Comparison of ENCODE assay signal across 20 cellular contexts in genomic region chr2:43724728-43725526, GRCh38. TPM values are rescaled to one million over a fixed set of nuclear protein-coding genes. Genes with fewer than 3 reads are reported as not detected.
DNase-seq lines count a peak whose midpoint lies in the region; ATAC-seq, FAIRE-seq and TF ChIP-seq lines count a peak whose summit lies in the region.
"Had no signal": no experiment of that assay in that cellular context is flagged by ENCODE, and none has a peak within 500 bp of the region (broad histone marks: within the 10 kb centered on the region; RNA-seq: fewer than 3 reads in every experiment).

No MANE protein-coding gene starts in this region.

- H3K27me3 Mint-ChIP-seq in osteocyte (ENCODE audit: unreplicated experiment): no peaks in the 10 kb centered on the region
- H3K27me3 Mint-ChIP-seq in activated CD4-positive, alpha-beta T cell treated with anti-CD3 and anti-CD28 coated beads, Interleukin-2, amount 10 ng/mL, durations not matched to agents 24 days and 14 days: peaks cover 13% of the 10 kb centered on the region

- no peaks in the 10 kb centered on the region for H3K9me3 Mint-ChIP-seq in osteocyte (ENCODE audit: unreplicated experiment)
- H3K9me3 Mint-ChIP-seq in activated CD4-positive, alpha-beta T cell treated with anti-CD3 and anti-CD28 coated beads, Interleukin-2, amount 10 ng/mL, durations not matched to agents 24 days and 14 days: no peaks in the 10 kb centered on the region
- H3K9me3 Mint-ChIP-seq: activated CD4-positive, alpha-beta T cell treated with anti-CD3 and anti-CD28 coated beads, Interleukin-2, amount 10 ng/mL, durations not matched to agents 7 days and 5 days; CD8-positive, alpha-beta T cell; HFFc6 had no signal

- DNase-seq in ELF-1 (ENCODE audit: low read depth, low spot score) (peak; percentile 44), fibroblast of the aortic adventitia (ENCODE audit: low read depth) (no peak), osteocyte (ENCODE audit: extremely low spot score, unreplicated experiment) (no peak), germinal center (ENCODE audit: low spot score) (no peak), NCI-H187 treated with DMSO at 0.1 percent for 48 hours (lab: John Stamatoyannopoulos, UW) (no peak)
- DNase-seq in activated CD4-positive, alpha-beta T cell treated with anti-CD3 and anti-CD28 coated beads, Interleukin-2, amount 10 ng/mL, durations not matched to agents 24 days and 14 days: no peak
- DNase-seq: activated CD4-positive, alpha-beta T cell treated with anti-CD3 and anti-CD28 coated beads, Interleukin-2, amount 10 ng/mL, durations not matched to agents 7 days and 5 days; activated naive CD4-positive, alpha-beta T cell treated with Interleukin-2 at 50 U/mL for 16 hours; aorta; CD8-positive, alpha-beta T cell; colonic mucosa; gastrocnemius medialis; HFFc6; MG63; NCI-H1930; NCI-H510A treated with DMSO at 0.1 percent for 48 hours; stimulated activated naive CD8-positive, alpha-beta T cell treated with anti-CD3 and anti-CD28 coated beads, Interleukin-15, Interleukin-2, amounts not matched to agents 100 U/mL and 50 U/mL, for 24 hours had no signal

- H3K4me3 ChIP-seq in fibroblast of the aortic adventitia (ENCODE audit: low read depth, low read length): peak overlapping the region; percentile 15
- H3K4me3 ChIP-seq: colonic mucosa, gastrocnemius medialis, MG63, SJSA1 had no signal

- H3K4me3 Mint-ChIP-seq in osteocyte (ENCODE audit: unreplicated experiment): no peak overlapping the region
- no peak overlapping the region for H3K4me3 Mint-ChIP-seq in activated CD4-positive, alpha-beta T cell treated with anti-CD3 and anti-CD28 coated beads, Interleukin-2, amount 10 ng/mL, durations not matched to agents 24 days and 14 days
- H3K4me3 Mint-ChIP-seq: activated CD4-positive, alpha-beta T cell treated with anti-CD3 and anti-CD28 coated beads, Interleukin-2, amount 10 ng/mL, durations not matched to agents 7 days and 5 days; CD8-positive, alpha-beta T cell; HFFc6 had no signal

- H3K27ac Mint-ChIP-seq in osteocyte (ENCODE audit: unreplicated experiment): peak overlapping the region; percentile 36
- no peak overlapping the region for H3K27ac Mint-ChIP-seq in activated CD4-positive, alpha-beta T cell treated with anti-CD3 and anti-CD28 coated beads, Interleukin-2, amount 10 ng/mL, durations not matched to agents 24 days and 14 days
- H3K27ac Mint-ChIP-seq: activated CD4-positive, alpha-beta T cell treated with anti-CD3 and anti-CD28 coated beads, Interleukin-2, amount 10 ng/mL, durations not matched to agents 7 days and 5 days; CD8-positive, alpha-beta T cell; HFFc6 had no signal

- TF ChIP-seq CTCF in fibroblast of the aortic adventitia (IDR thresholded peaks at IDR 0.05; ENCODE audit: insufficient read depth, low read length): no peak
- no peak for TF ChIP-seq CTCF in osteocyte (IDR thresholded peaks at IDR 0.05)

- peaks cover 14% of the 10 kb centered on the region for H3K4me1 Mint-ChIP-seq in osteocyte (ENCODE audit: unreplicated experiment)
- H3K4me1 Mint-ChIP-seq in activated CD4-positive, alpha-beta T cell treated with anti-CD3 and anti-CD28 coated beads, Interleukin-2, amount 10 ng/mL, durations not matched to agents 24 days and 14 days: no peaks in the 10 kb centered on the region
- H3K4me1 Mint-ChIP-seq: activated CD4-positive, alpha-beta T cell treated with anti-CD3 and anti-CD28 coated beads, Interleukin-2, amount 10 ng/mL, durations not matched to agents 7 days and 5 days had no signal

- intact Hi-C loops in activated CD4-positive, alpha-beta T cell treated with anti-CD3 and anti-CD28 coated beads, Interleukin-2, amount 10 ng/mL, durations not matched to agents 24 days and 14 days (cut with micrococcal nuclease): no loop called here

- H3K36me3 Mint-ChIP-seq in osteocyte (ENCODE audit: unreplicated experiment): peaks cover 3% of the 10 kb centered on the region
- no peaks in the 10 kb centered on the region for H3K36me3 Mint-ChIP-seq in activated CD4-positive, alpha-beta T cell treated with anti-CD3 and anti-CD28 coated beads, Interleukin-2, amount 10 ng/mL, durations not matched to agents 24 days and 14 days (ENCODE audit: low read depth)
- H3K36me3 Mint-ChIP-seq: CD8-positive, alpha-beta T cell had no signal

- ATAC-seq in GM21447 (IDR thresholded peaks at IDR 0.05; ENCODE audit: unreplicated experiment): no peak
- ATAC-seq: CD8-positive, alpha-beta T cell; gastrocnemius medialis; stimulated activated naive CD8-positive, alpha-beta T cell treated with anti-CD3 and anti-CD28 coated beads, Interleukin-15, Interleukin-2, amounts not matched to agents 100 U/mL and 50 U/mL, for 24 hours had no signal

- peak; percentile 56 for FAIRE-seq in TTC549 (lab: Jason Lieb, UNC)

RNA-seq across cellular contexts. Expression of gene C1GALT1C1L, which starts 48.7 kb away (rescaled TPM):
- 0.16 and 0.36 TPM in 2 replicates for total RNA-seq in fibroblast of the aortic adventitia (ENCODE audit: low replicate concordance)
- not detected in 2 replicates for total RNA-seq in osteocyte
- not detected in 2 replicates for total RNA-seq in activated CD4-positive, alpha-beta T cell treated with anti-CD3 and anti-CD28 coated beads, Interleukin-2, amount 10 ng/mL, durations not matched to agents 24 days and 14 days
- total RNA-seq: activated CD4-positive, alpha-beta T cell treated with anti-CD3 and anti-CD28 coated beads, Interleukin-2, amount 10 ng/mL, durations not matched to agents 7 days and 5 days; CD8-positive, alpha-beta T cell; HFFc6 had no signal

RNA-seq across cellular contexts. Expression of gene DYNC2LI1, which starts 48.9 kb away (rescaled TPM):
- total RNA-seq in fibroblast of the aortic adventitia (ENCODE audit: low replicate concordance) (27.4 and 44.0 TPM in 2 replicates), osteocyte (16.7 and 18.4 TPM in 2 replicates)
- 9.8 and 10.8 TPM in 2 replicates for total RNA-seq in activated CD4-positive, alpha-beta T cell treated with anti-CD3 and anti-CD28 coated beads, Interleukin-2, amount 10 ng/mL, durations not matched to agents 24 days and 14 days
